ENCODE assay signal across 8 cellular contexts in genomic region chr9:113376634-113377531, GRCh38. TPM values are rescaled to one million over a fixed set of nuclear protein-coding genes. Genes with fewer than 3 reads are reported as not detected.
DNase-seq lines count a peak whose midpoint lies in the region; ATAC-seq, FAIRE-seq and TF ChIP-seq lines count a peak whose summit lies in the region.

HDHD3 (minus strand) TSS chr9:113376986; CDS start chr9:113374354, 2,632 bp downstream.

- peak within 1 kb of the TSS; percentile 86 for H3K27ac Mint-ChIP-seq in activated naive CD8-positive, alpha-beta T cell

- H3K4me1 ChIP-seq in ovary (ENCODE audit: insufficient read depth) (peaks cover 10% of the 10 kb centered on the region), thymus (ENCODE audit: control insufficient read depth, insufficient read depth, low read length) (peaks cover 5% of the 10 kb centered on the region)

- peak; percentile 96 for ATAC-seq in SK-N-SH treated with all-trans-retinoic acid at 6 μM for 48 hours

- no peaks in the 10 kb centered on the region for H3K27me3 Mint-ChIP-seq in activated naive CD8-positive, alpha-beta T cell

- TF ChIP-seq EP300 in ovary (IDR thresholded peaks at IDR 0.05): no peak

- H3K27me3 ChIP-seq in ovary (no peaks in the 10 kb centered on the region), thymus (ENCODE audit: control insufficient read depth, insufficient read depth) (no peaks in the 10 kb centered on the region)

- WGBS in ovary, 3 donors: 1% methylated on average over 55 to 74 of the region's 74 CpGs
- under 1% methylated on average over 74 of the region's 74 CpGs for WGBS in thymus

- peaks cover 14% of the 10 kb centered on the region for H3K4me1 Mint-ChIP-seq in activated naive CD8-positive, alpha-beta T cell (ENCODE audit: low read depth)

- H3K4me3 Mint-ChIP-seq in activated naive CD8-positive, alpha-beta T cell: peak within 1 kb of the TSS; percentile 89

- intact Hi-C loops in head of caudate nucleus (cut with DNase I): no loop called here
- intact Hi-C loops in ovary (cut with DNase I): loop anchor here in 1 of 4 donors (5.0 kb wide), 1 partner anchor 35 kb away; the partner anchor contains the start of gene WDR31

- peaks cover 3% of the 10 kb centered on the region for H3K36me3 Mint-ChIP-seq in activated naive CD8-positive, alpha-beta T cell

- H3K4me3 ChIP-seq in ovary (peak within 1 kb of the TSS; percentile 53), thymus (ENCODE audit: low read length) (peak within 1 kb of the TSS; percentile 68)

- TF ChIP-seq CTCF in ovary (IDR thresholded peaks at IDR 0.05): no peak

- no peaks in the 10 kb centered on the region for H3K9me3 Mint-ChIP-seq in activated naive CD8-positive, alpha-beta T cell (ENCODE audit: low read depth)

- H3K27ac ChIP-seq in ovary (peak within 1 kb of the TSS; percentile 61 to 64), thymus (ENCODE audit: low read depth) (peak within 1 kb of the TSS; percentile 74)

- H3K9me3 ChIP-seq in ovary (no peaks in the 10 kb centered on the region), thymus (ENCODE audit: control insufficient read depth) (no peaks in the 10 kb centered on the region)

- 0 out of 2 replicates have a peak, but pooled peaks have one; percentile 47 for TF ChIP-seq POLR2A in H54 (IDR thresholded peaks at IDR 0.05; ENCODE audit: low read depth, low read length)
- peak; percentile 65 for TF ChIP-seq POLR2A in ovary (IDR thresholded peaks at IDR 0.05)

- FAIRE-seq in H54 (lab: Jason Lieb, UNC): no peak

- DNase-seq in ELF-1 (ENCODE audit: low read depth, low spot score): peak; percentile 90
- DNase-seq in H54 (ENCODE audit: insufficient read length, low spot score): peak; percentile 86
- peak; percentile 61 for DNase-seq in M059J (ENCODE audit: low read depth)
- peak; percentile 48 to 91 (median 79) for DNase-seq in head of caudate nucleus
- DNase-seq in ovary: peak; percentile 82 to 90 (median 84)

- H3K36me3 ChIP-seq in ovary (no peaks in the 10 kb centered on the region), thymus (ENCODE audit: control insufficient read depth, insufficient read depth) (peaks cover 19% of the 10 kb centered on the region)

TF ChIP-seq in SK-N-SH treated with all-trans-retinoic acid at 6 μM for 48 hours, 23 proteins besides CTCF, POLR2A, EP300 and RAD21:
- no peak for TF ChIP-seq ARNTL (CRISPR knock-in tag; IDR thresholded peaks at IDR 0.05; ENCODE audit: borderline replicate concordance, low read depth)
- TF ChIP-seq CSDC2 (CRISPR knock-in tag; IDR thresholded peaks at IDR 0.05): no peak
- no peak for TF ChIP-seq OSR1 (CRISPR knock-in tag; IDR thresholded peaks at IDR 0.05)
- TF ChIP-seq POU6F1 (CRISPR knock-in tag; IDR thresholded peaks at IDR 0.05; ENCODE audit: borderline replicate concordance, low read depth): no peak
- no peak for TF ChIP-seq PATZ1 (CRISPR knock-in tag; IDR thresholded peaks at IDR 0.05; ENCODE audit: borderline replicate concordance)
- TF ChIP-seq ZNF70 (CRISPR knock-in tag; IDR thresholded peaks at IDR 0.05): no peak
- no peak for TF ChIP-seq ZNF565 (CRISPR knock-in tag; conservative IDR thresholded peaks at IDR 0.05; ENCODE audit: low read depth)
- TF ChIP-seq CREB5 (CRISPR knock-in tag; IDR thresholded peaks at IDR 0.05; ENCODE audit: low read depth): no peak
- no peak for TF ChIP-seq ZFP3 (CRISPR knock-in tag; IDR thresholded peaks at IDR 0.05)
- no peak for TF ChIP-seq ESRRG (CRISPR knock-in tag; IDR thresholded peaks at IDR 0.05)
- no peak for TF ChIP-seq TOX (CRISPR knock-in tag; IDR thresholded peaks at IDR 0.05; ENCODE audit: borderline replicate concordance)
- TF ChIP-seq GLIS3 (CRISPR knock-in tag; IDR thresholded peaks at IDR 0.05): no peak
- no peak for TF ChIP-seq PPARA (CRISPR knock-in tag; IDR thresholded peaks at IDR 0.05; ENCODE audit: borderline replicate concordance)

RNA-seq across cellular contexts. Expression of gene HDHD3, which starts in this region (rescaled TPM):
- total RNA-seq in M059J (2014; rRNA removed; shearing (Covaris generic)): 5.1 and 8.1 TPM in 2 replicates
- total RNA-seq in ovary: 10 to 100 TPM; 15.4 to 23.9 (median 21.1) TPM
- polyA plus RNA-seq in ovary (10 to 100 TPM in 1 of 2 donors, 1 to 10 TPM in 1; 8.9 to 24.9 TPM), thymus (21.6 TPM)

Comparison
In these comparisons a context has a peak if more than half of its experiments do, and no peak if none do; other contexts are left out.
1. Peak in every context shown above with its lines: DNase-seq, ATAC-seq, H3K4me3 ChIP-seq and H3K27ac ChIP-seq.